30 cellular contexts compared by ENCODE assay signal in genomic region chr10:107585630-107586029, GRCh38.
"Had no signal": no experiment of that assay in that cellular context is flagged by ENCODE, and none has a peak within 500 bp of the region (broad histone marks: within the 10 kb centered on the region; RNA-seq: fewer than 3 reads in every experiment).

No MANE protein-coding gene starts in this region.

- H3K4me3 Mint-ChIP-seq: activated naive CD8-positive, alpha-beta T cell; naive thymus-derived CD8-positive, alpha-beta T cell; neural crest cell; T-helper 1 cell treated with Interleukin-12 subunit alpha and Interleukin-12 subunit beta and Interleukin-4 antibody, amounts not matched to agents 30 μg/mL and 1 μg/mL, for 36 hours had no signal

- H3K36me3 ChIP-seq: adrenal gland, cardiac muscle cell, pancreas, right atrium auricular region, suprapubic skin, tibial artery had no signal

- H3K27ac Mint-ChIP-seq: activated naive CD8-positive, alpha-beta T cell; naive thymus-derived CD8-positive, alpha-beta T cell; T-helper 1 cell treated with Interleukin-12 subunit alpha and Interleukin-12 subunit beta and Interleukin-4 antibody, amounts not matched to agents 30 μg/mL and 1 μg/mL, for 36 hours had no signal

- H3K9me3 ChIP-seq: adrenal gland, psoas muscle had no signal

- H3K4me1 Mint-ChIP-seq: naive thymus-derived CD8-positive, alpha-beta T cell; neural crest cell had no signal

- H3K4me3 ChIP-seq: adrenal gland, body of pancreas, cardiac muscle cell, coronary artery, dorsolateral prefrontal cortex, pancreas, psoas muscle, right atrium auricular region, suprapubic skin, tibial artery had no signal

- H3K4me1 ChIP-seq: adrenal gland, body of pancreas, pancreas, psoas muscle, right atrium auricular region, suprapubic skin, tibial artery had no signal

- H3K27me3 ChIP-seq: adrenal gland, body of pancreas, cardiac muscle cell, dorsolateral prefrontal cortex, pancreas, right atrium auricular region, suprapubic skin, tibial artery had no signal

- DNase-seq: activated CD4-positive, alpha-beta T cell treated with anti-CD3 and anti-CD28 coated beads for 4 hours; activated CD4-positive, alpha-beta T cell treated with anti-CD3 and anti-CD28 coated beads, Interleukin-2, amount 50 U/mL, for 4 hours; activated effector memory CD4-positive, alpha-beta T cell treated with Interleukin-2 at 50 U/mL for 16 hours; activated naive CD4-positive, alpha-beta T cell treated with Interleukin-2 at 50 U/mL for 16 hours; adrenal gland; aorta; body of pancreas; cerebellar nuclear complex; dorsolateral prefrontal cortex; effector memory CD4-positive, alpha-beta T cell; head of caudate nucleus; hippocampal formation; left cardiac atrium; naive thymus-derived CD8-positive, alpha-beta T cell; nucleus accumbens; pancreas; psoas muscle; stimulated activated CD4-positive, alpha-beta T cell treated with anti-CD3 and anti-CD28 coated beads, Interleukin-15, amount 100 ng/mL, for 24 hours; stimulated activated CD4-positive, alpha-beta T cell treated with anti-CD3 and anti-CD28 coated beads, Interleukin-2, amount 100 ng/mL, for 24 hours; stimulated activated naive CD4-positive, alpha-beta T cell; T-helper 9 cell; tibial artery had no signal

- H3K27ac ChIP-seq: adrenal gland, body of pancreas, cardiac muscle cell, coronary artery, dorsolateral prefrontal cortex, pancreas, psoas muscle, right atrium auricular region, suprapubic skin, tibial artery, VCaP had no signal

- H3K36me3 Mint-ChIP-seq: activated naive CD8-positive, alpha-beta T cell; naive thymus-derived CD8-positive, alpha-beta T cell had no signal

- H3K27me3 Mint-ChIP-seq: activated naive CD8-positive, alpha-beta T cell; naive thymus-derived CD8-positive, alpha-beta T cell had no signal
